ENCODE assay signal across 8 cellular contexts in genomic region chr12:81758421-81759214, GRCh38. TPM values are rescaled to one million over a fixed set of nuclear protein-coding genes. Genes with fewer than 3 reads are reported as not detected.
A peak's percentile ranks its signal among the peaks of the same experiment; 100 is the strongest.
DNase-seq lines count a peak whose midpoint lies in the region; ATAC-seq, FAIRE-seq and TF ChIP-seq lines count a peak whose summit lies in the region.

No MANE protein-coding gene starts in this region.

- H3K14ac ChIP-seq in neuronal stem cell (ENCODE audit: low read length), result no peak overlapping the region

- H2AK5ac ChIP-seq in neuronal stem cell (ENCODE audit: low read depth, low read length), result no peak overlapping the region

- TF ChIP-seq CTCF in CD4-positive, alpha-beta T cell (IDR thresholded peaks at IDR 0.05), result no peak
- peak; percentile 7; the same call in 1 of the 2 replicates for TF ChIP-seq CTCF in LNCaP clone FGC (IDR thresholded peaks at IDR 0.05; ENCODE audit: control insufficient read depth, extremely low read depth, insufficient read depth)

- H2BK12ac ChIP-seq in neuronal stem cell (ENCODE audit: low read length), result no peak overlapping the region

- peaks cover 58% of the 10 kb centered on the region for H3K27me3 Mint-ChIP-seq in CD4-positive, alpha-beta T cell
- H3K27me3 Mint-ChIP-seq in activated T-cell treated with anti-CD3 and anti-CD28 coated beads, Interleukin-2, amount 50 U/mL, for 4 hours (ENCODE audit: low read depth), result peaks cover 30% of the 10 kb centered on the region

- peak overlapping the region; percentile 98 for H3K4me2 ChIP-seq in neuronal stem cell (ENCODE audit: insufficient read depth, low read length, poor library complexity, severe bottlenecking)

- no peak for FAIRE-seq in small intestine (lab: Jason Lieb, UNC)

- no peak overlapping the region for H3K27ac Mint-ChIP-seq in CD4-positive, alpha-beta T cell

- H2BK5ac ChIP-seq in neuronal stem cell (ENCODE audit: low read length), result peak overlapping the region; percentile 13

- H3K36me3 ChIP-seq in neuronal stem cell (replicated peaks in 1 of 2; ENCODE audit: control insufficient read depth in 2 of 2, insufficient read depth in 2 of 2, low read length in 2 of 2), result no peaks in the 10 kb centered on the region
- no peaks in the 10 kb centered on the region for H3K36me3 ChIP-seq in small intestine (ENCODE audit: control insufficient read depth in 2 of 2, insufficient read depth in 2 of 2, low read length in 2 of 2)

- H4K8ac ChIP-seq in neuronal stem cell (ENCODE audit: low read depth, low read length), result no peak overlapping the region

- no peak overlapping the region for H3K27ac ChIP-seq in CD4-positive, alpha-beta T cell (ENCODE audit: low read depth, low read length)
- no peak overlapping the region for H3K27ac ChIP-seq in neuronal stem cell (replicated peaks; ENCODE audit: low read length)
- no peak overlapping the region for H3K27ac ChIP-seq in small intestine (ENCODE audit: low read depth in 1 of 2, low read length in 1 of 2)

- H3K9ac ChIP-seq in neuronal stem cell (ENCODE audit: low read depth, low read length, poor library complexity), result peak overlapping the region; percentile 70

- POLR2A ChIA-PET in CD4-positive, alpha-beta T cell (lab: Charles Lee), result no interaction called here

- no peaks in the 10 kb centered on the region for H3K9me3 Mint-ChIP-seq in CD4-positive, alpha-beta T cell
- no peaks in the 10 kb centered on the region for H3K9me3 Mint-ChIP-seq in activated T-cell treated with anti-CD3 and anti-CD28 coated beads, Interleukin-2, amount 50 U/mL, for 4 hours

- H2AFZ ChIP-seq in neuronal stem cell (ENCODE audit: low read length), result peak overlapping the region; percentile 92

- peak overlapping the region; percentile 48 for H3K4me3 Mint-ChIP-seq in CD4-positive, alpha-beta T cell
- peak overlapping the region; percentile 69 for H3K4me3 Mint-ChIP-seq in activated T-cell treated with anti-CD3 and anti-CD28 coated beads, Interleukin-2, amount 50 U/mL, for 4 hours

- whole genome bisulfite sequencing in neuronal stem cell (ENCODE audit: extremely low coverage in 2 of 2, insufficient read length in 2 of 2, insufficient replicate concordance in 1 of 2), 2 donors, result no CpG with 5 or more reads among the region's 52 CpGs
- 1 to 3% (median 2%) methylated on average over 45 to 52 of the region's 52 CpGs for WGBS in small intestine, 3 donors

- no peak overlapping the region for H4K91ac ChIP-seq in neuronal stem cell (ENCODE audit: low read depth, low read length, poor library complexity)

- H2BK120ac ChIP-seq in neuronal stem cell (ENCODE audit: low read depth, low read length), result no peak overlapping the region

- no peak overlapping the region for H3K23ac ChIP-seq in neuronal stem cell (ENCODE audit: low read depth, low read length, poor library complexity)

- H2BK15ac ChIP-seq in neuronal stem cell (ENCODE audit: low read length), result no peak overlapping the region

- peaks cover 0 to 2% of the 10 kb centered on the region in 2 donors for H3K4me1 ChIP-seq in neuronal stem cell (ENCODE audit: control insufficient read depth in 2 of 2, insufficient read depth in 1 of 2, low read depth in 1 of 2, low read length in 2 of 2)
- no peaks in the 10 kb centered on the region for H3K4me1 ChIP-seq in small intestine (ENCODE audit: control insufficient read depth in 2 of 2, insufficient read depth in 1 of 2, low read depth in 1 of 2, low read length in 1 of 2)

- no peaks in the 10 kb centered on the region for H3K79me1 ChIP-seq in neuronal stem cell (ENCODE audit: low read depth, low read length)

- no peaks in the 10 kb centered on the region for H3K36me3 Mint-ChIP-seq in CD4-positive, alpha-beta T cell (ENCODE audit: low read depth)
- H3K36me3 Mint-ChIP-seq in activated T-cell treated with anti-CD3 and anti-CD28 coated beads, Interleukin-2, amount 50 U/mL, for 4 hours (ENCODE audit: insufficient read depth), result no peaks in the 10 kb centered on the region

- H3K18ac ChIP-seq in neuronal stem cell (ENCODE audit: low read length), result peak overlapping the region; percentile 48

- ATAC-seq in CD4-positive, alpha-beta T cell (ENCODE audit: poor library complexity), result no peak
- ATAC-seq in activated T-cell treated with anti-CD3 and anti-CD28 coated beads, Interleukin-2, amount 50 U/mL, for 4 hours, result peak; percentile 44 to 75
- ATAC-seq in GM19324 (IDR thresholded peaks at IDR 0.05; ENCODE audit: low FRiP score, unreplicated experiment), result no peak

- H3K9me3 ChIP-seq in CD4-positive, alpha-beta T cell (ENCODE audit: control insufficient read depth, low read length), result no peaks in the 10 kb centered on the region
- H3K9me3 ChIP-seq in neuronal stem cell (replicated peaks in 1 of 2; ENCODE audit: control insufficient read depth in 2 of 2, insufficient read depth in 1 of 2, low read depth in 1 of 2, low read length in 2 of 2) (no peaks in the 10 kb centered on the region), small intestine (ENCODE audit: control insufficient read depth, low read depth) (no peaks in the 10 kb centered on the region)

- H3K27me3 ChIP-seq in CD4-positive, alpha-beta T cell (ENCODE audit: control insufficient read depth, insufficient read depth, low read length), result peaks cover 32% of the 10 kb centered on the region
- H3K27me3 ChIP-seq in neuronal stem cell (ENCODE audit: control insufficient read depth in 3 of 3, insufficient read depth in 3 of 3, low read depth in 1 of 3, low read length in 3 of 3), result peaks cover 0 to 26% (median 15%) of the 10 kb centered on the region in 3 experiments
- H3K27me3 ChIP-seq in small intestine (ENCODE audit: control insufficient read depth in 2 of 2, insufficient read depth in 2 of 2, low read length in 2 of 2), result peaks cover 3% of the 10 kb centered on the region in 2 donors

- peak in 1 of 10 experiments; percentile 4 for DNase-seq in CD4-positive, alpha-beta T cell
- DNase-seq in LNCaP clone FGC (ENCODE audit: low read depth), result no peak
- no peak for DNase-seq in activated T-cell treated with anti-CD3 and anti-CD28 coated beads, Interleukin-2, amount 50 U/mL, for 4 hours
- peak; percentile 50 for DNase-seq in globus pallidus (ENCODE audit: low spot score)
- peak; percentile 26 for DNase-seq in neuronal stem cell (ENCODE audit: low spot score)
- no peak for DNase-seq in small intestine
- DNase-seq in GF-D8 (lab: John Stamatoyannopoulos, UW), result no peak

- CTCF ChIA-PET in CD4-positive, alpha-beta T cell (lab: Charles Lee), result no interaction called here

- H3K4me3 ChIP-seq in LNCaP clone FGC (ENCODE audit: low read depth, low read length) (peak overlapping the region; percentile 66), neuronal stem cell (ENCODE audit: low read length in 2 of 2) (peak overlapping the region; percentile 55 to 81), small intestine (ENCODE audit: low read depth in 1 of 2, low read length in 2 of 2) (peak overlapping the region in 1 of 2 donors; percentile 3)

- no peak overlapping the region for H3K4ac ChIP-seq in neuronal stem cell (ENCODE audit: low read length)

- peaks cover 13% of the 10 kb centered on the region for H3K4me1 Mint-ChIP-seq in CD4-positive, alpha-beta T cell (ENCODE audit: low read depth)
- peaks cover 14% of the 10 kb centered on the region for H3K4me1 Mint-ChIP-seq in activated T-cell treated with anti-CD3 and anti-CD28 coated beads, Interleukin-2, amount 50 U/mL, for 4 hours (ENCODE audit: low read depth)

- intact Hi-C loops in CD4-positive, alpha-beta T cell (cut with DNase I, micrococcal nuclease), result no loop called here

RNA-seq across cellular contexts. Expression of gene PPFIA2, which starts 0.5 kb away (rescaled TPM):
- total RNA-seq in CD4-positive, alpha-beta T cell, result not detected
- total RNA-seq in activated T-cell treated with anti-CD3 and anti-CD28 coated beads, Interleukin-2, amount 50 U/mL, for 4 hours, result not detected
- 0.77 TPM for polyA plus RNA-seq in neuronal stem cell (2013, experiment 1 of 2)
- polyA plus RNA-seq in neuronal stem cell (2013, experiment 2 of 2), result 0.30 TPM
- under 1 TPM in 1 of 3 donors, not detected in 2; 0.55 TPM for polyA plus RNA-seq in small intestine

Comparison
In these comparisons a context has a peak if more than half of its experiments do, and no peak if none do; other contexts are left out.
1. ATAC-seq: peak in activated T-cell treated with anti-CD3 and anti-CD28 coated beads, Interleukin-2, amount 50 U/mL, for 4 hours (2 of 2); none in CD4-positive, alpha-beta T cell (single experiment) and GM19324 (single experiment).
2. DNase-seq: peak in globus pallidus (single experiment) and neuronal stem cell (single experiment); none in LNCaP clone FGC (single experiment), activated T-cell treated with anti-CD3 and anti-CD28 coated beads, Interleukin-2, amount 50 U/mL, for 4 hours (single experiment), small intestine (single experiment) and GF-D8 (single experiment).